ENCODE assay signal across 9 cellular contexts in genomic region chr16:30009990-30010816, GRCh38. TPM values are rescaled to one million over a fixed set of nuclear protein-coding genes. Genes with fewer than 3 reads are reported as not detected.
A peak's percentile ranks its signal among the peaks of the same experiment; 100 is the strongest.
DNase-seq lines count a peak whose midpoint lies in the region; ATAC-seq, FAIRE-seq and TF ChIP-seq lines count a peak whose summit lies in the region.
"Had no signal": no experiment of that assay in that cellular context is flagged by ENCODE, and none has a peak within 500 bp of the region (broad histone marks: within the 10 kb centered on the region; RNA-seq: fewer than 3 reads in every experiment).

No MANE protein-coding gene starts in this region.

- H3K4me1 ChIP-seq in kidney (ENCODE audit: control insufficient read depth in 1 of 2, insufficient read depth in 1 of 2, low read depth in 1 of 2, low read length in 2 of 2) (peaks cover 0 to 4% of the 10 kb centered on the region in 2 donors), tibial nerve (peaks cover 0 to 33% (median 12%) of the 10 kb centered on the region in 4 donors)

- no peak overlapping the region for H3K27ac ChIP-seq in kidney (ENCODE audit: low read depth in 2 of 2, low read length in 2 of 2)
- no peak overlapping the region for H3K27ac ChIP-seq in tibial nerve

- no peak for TF ChIP-seq EP300 in tibial nerve (IDR thresholded peaks at IDR 0.05)

- ATAC-seq in activated CD8-positive, alpha-beta T cell treated with anti-CD3 and anti-CD28 coated beads, Interleukin-2, amount 10 ng/mL, durations not matched to agents 7 days and 5 days: peak; percentile 22
- no peak for ATAC-seq in HG03135 (IDR thresholded peaks at IDR 0.05; ENCODE audit: unreplicated experiment)

- H3K9me3 Mint-ChIP-seq in activated naive CD4-positive, alpha-beta T cell treated with anti-CD3 and anti-CD28 coated beads for 36 hours: no peaks in the 10 kb centered on the region
- H3K9me3 Mint-ChIP-seq in activated CD8-positive, alpha-beta T cell treated with anti-CD3 and anti-CD28 coated beads, Interleukin-2, amount 10 ng/mL, durations not matched to agents 7 days and 5 days (ENCODE audit: insufficient read depth): no peaks in the 10 kb centered on the region

- peaks cover 7% of the 10 kb centered on the region for H3K4me1 Mint-ChIP-seq in activated naive CD4-positive, alpha-beta T cell treated with anti-CD3 and anti-CD28 coated beads for 36 hours (ENCODE audit: low read depth)
- peaks cover 11% of the 10 kb centered on the region for H3K4me1 Mint-ChIP-seq in activated CD8-positive, alpha-beta T cell treated with anti-CD3 and anti-CD28 coated beads, Interleukin-2, amount 10 ng/mL, durations not matched to agents 7 days and 5 days (ENCODE audit: low read depth)

- FAIRE-seq in kidney (lab: Jason Lieb, UNC): no peak

- no peaks in the 10 kb centered on the region for H3K36me3 ChIP-seq in kidney (ENCODE audit: control insufficient read depth in 1 of 2, insufficient read depth in 2 of 2, low read length in 2 of 2)
- H3K36me3 ChIP-seq in tibial nerve: peaks cover 0 to 16% (median 0%) of the 10 kb centered on the region in 3 donors

- no peak overlapping the region for H3K9ac ChIP-seq in kidney (ENCODE audit: low read length in 2 of 2)

- H3K4me3 ChIP-seq in kidney (ENCODE audit: low read length in 2 of 2) (no peak overlapping the region), tibial nerve (peak overlapping the region in 3 of 4 donors; percentile 29 to 47 (median 35))

- CTCF ChIA-PET in activated naive CD4-positive, alpha-beta T cell treated with anti-CD3 and anti-CD28 coated beads for 36 hours (lab: Charles Lee): no interaction called here
- CTCF ChIA-PET in activated CD8-positive, alpha-beta T cell treated with anti-CD3 and anti-CD28 coated beads, Interleukin-2, amount 10 ng/mL, durations not matched to agents 7 days and 5 days (lab: Charles Lee): interaction anchor here (1.4 kb wide), 1 partner anchor 308 kb away, joined by 3 read pairs; no protein-coding TSS in a partner anchor

- intact Hi-C loops in activated naive CD4-positive, alpha-beta T cell treated with anti-CD3 and anti-CD28 coated beads for 36 hours (cut with micrococcal nuclease): loop anchor here (1.0 to 5.0 kb wide), 2 partner anchors 22 to 38 kb away; partner anchors contain the start of gene TAOK2
- intact Hi-C loops in kidney (cut with DNase I): no loop called here

- no peak for DNase-seq in activated naive CD4-positive, alpha-beta T cell treated with anti-CD3 and anti-CD28 coated beads for 36 hours
- DNase-seq in activated naive CD4-positive, alpha-beta T cell treated with anti-CD3 and anti-CD28 coated beads, Interleukin-2, amount 50 U/mL, for 16 hours: no peak
- DNase-seq in activated CD8-positive, alpha-beta T cell treated with anti-CD3 and anti-CD28 coated beads, Interleukin-2, amount 10 ng/mL, durations not matched to agents 7 days and 5 days: no peak
- DNase-seq in kidney (peak; percentile 66), tibial nerve (ENCODE audit: low spot score in 2 of 2) (no peak), NCI-H128 (lab: John Stamatoyannopoulos, UW; ENCODE audit: unreplicated experiment) (no peak), OCI-M2 (lab: John Stamatoyannopoulos, UW; ENCODE audit: unreplicated experiment) (no peak)
- DNase-seq: NCI-H2029 treated with DMSO at 0.1 percent for 48 hours had no signal

- H3K9me3 ChIP-seq in kidney (ENCODE audit: control insufficient read depth in 1 of 2, low read length in 2 of 2) (no peaks in the 10 kb centered on the region), tibial nerve (no peaks in the 10 kb centered on the region)

- H3K27ac Mint-ChIP-seq in activated naive CD4-positive, alpha-beta T cell treated with anti-CD3 and anti-CD28 coated beads for 36 hours: no peak overlapping the region
- H3K27ac Mint-ChIP-seq in activated CD8-positive, alpha-beta T cell treated with anti-CD3 and anti-CD28 coated beads, Interleukin-2, amount 10 ng/mL, durations not matched to agents 7 days and 5 days: no peak overlapping the region

- no peak for TF ChIP-seq POLR2A in tibial nerve (IDR thresholded peaks at IDR 0.05)

- peaks cover 18% of the 10 kb centered on the region for H3K27me3 Mint-ChIP-seq in activated naive CD4-positive, alpha-beta T cell treated with anti-CD3 and anti-CD28 coated beads for 36 hours (ENCODE audit: low read depth)
- peaks cover 27% of the 10 kb centered on the region for H3K27me3 Mint-ChIP-seq in activated CD8-positive, alpha-beta T cell treated with anti-CD3 and anti-CD28 coated beads, Interleukin-2, amount 10 ng/mL, durations not matched to agents 7 days and 5 days (ENCODE audit: low read depth)

- 12 to 16% methylated on average over 16 to 21 of the region's 31 CpGs for WGBS in tibial nerve, 2 donors

- peak overlapping the region; percentile 60 for H3K4me3 Mint-ChIP-seq in activated naive CD4-positive, alpha-beta T cell treated with anti-CD3 and anti-CD28 coated beads for 36 hours
- peak overlapping the region; percentile 56 for H3K4me3 Mint-ChIP-seq in activated CD8-positive, alpha-beta T cell treated with anti-CD3 and anti-CD28 coated beads, Interleukin-2, amount 10 ng/mL, durations not matched to agents 7 days and 5 days

- TF ChIP-seq CTCF in kidney (IDR thresholded peaks at IDR 0.05; ENCODE audit: borderline replicate concordance, extremely low read depth, insufficient read depth) (no peak), tibial nerve (IDR thresholded peaks at IDR 0.05) (no peak)

- H3K27me3 ChIP-seq in tibial nerve: peaks cover 0 to 41% of the 10 kb centered on the region in 2 donors

- POLR2A ChIA-PET in activated CD8-positive, alpha-beta T cell treated with anti-CD3 and anti-CD28 coated beads, Interleukin-2, amount 10 ng/mL, durations not matched to agents 7 days and 5 days (lab: Charles Lee): interaction anchor here (0.6 kb wide), 1 partner anchor 1178 kb away, joined by 3 read pairs; no protein-coding TSS in a partner anchor

- no peaks in the 10 kb centered on the region for H3K36me3 Mint-ChIP-seq in activated naive CD4-positive, alpha-beta T cell treated with anti-CD3 and anti-CD28 coated beads for 36 hours (ENCODE audit: low read depth)
- H3K36me3 Mint-ChIP-seq in activated CD8-positive, alpha-beta T cell treated with anti-CD3 and anti-CD28 coated beads, Interleukin-2, amount 10 ng/mL, durations not matched to agents 7 days and 5 days (ENCODE audit: low read depth): peaks cover 4% of the 10 kb centered on the region

RNA-seq across cellular contexts. Expression of gene DOC2A, which starts 0.6 kb away (rescaled TPM):
- total RNA-seq in activated naive CD4-positive, alpha-beta T cell treated with anti-CD3 and anti-CD28 coated beads for 36 hours: under 1 TPM; 0.64 to 0.86 TPM
- under 1 TPM in 1 of 2 experiments, not detected in 1; 0.34 TPM for total RNA-seq in activated CD8-positive, alpha-beta T cell treated with anti-CD3 and anti-CD28 coated beads, Interleukin-2, amount 10 ng/mL, durations not matched to agents 7 days and 5 days
- total RNA-seq in kidney (1.9 TPM), tibial nerve (1 to 10 TPM in 2 of 4 donors, under 1 TPM in 2; 0.44 to 4.2 (median 1.7) TPM)
- polyA plus RNA-seq in kidney (ENCODE audit: insufficient read depth, low read depth, low replicate concordance): 3.5 TPM

RNA-seq across cellular contexts. Expression of gene C16orf92, which starts 12.8 kb away (rescaled TPM):
- not detected for total RNA-seq in activated naive CD4-positive, alpha-beta T cell treated with anti-CD3 and anti-CD28 coated beads for 36 hours
- total RNA-seq in activated CD8-positive, alpha-beta T cell treated with anti-CD3 and anti-CD28 coated beads, Interleukin-2, amount 10 ng/mL, durations not matched to agents 7 days and 5 days: not detected
- not detected for total RNA-seq in kidney
- not detected for polyA plus RNA-seq in kidney (ENCODE audit: insufficient read depth, low read depth, low replicate concordance)
- total RNA-seq in tibial nerve: not detected

RNA-seq across cellular contexts. Expression of gene INO80E, which starts 14.2 kb away (rescaled TPM):
- total RNA-seq in activated naive CD4-positive, alpha-beta T cell treated with anti-CD3 and anti-CD28 coated beads for 36 hours: 10 to 100 TPM; 62.0 to 65.4 TPM
- total RNA-seq in activated CD8-positive, alpha-beta T cell treated with anti-CD3 and anti-CD28 coated beads, Interleukin-2, amount 10 ng/mL, durations not matched to agents 7 days and 5 days: 100 to 1,000 TPM; 104 to 117 TPM
- total RNA-seq in kidney: 74.1 TPM
- polyA plus RNA-seq in kidney (ENCODE audit: insufficient read depth, low read depth, low replicate concordance): 52.7 TPM
- total RNA-seq in tibial nerve: 10 to 100 TPM; 36.6 to 60.4 (median 51.6) TPM

RNA-seq across cellular contexts. Expression of gene HIRIP3, which starts 14.8 kb away (rescaled TPM):
- 10 to 100 TPM; 40.8 to 43.9 TPM for total RNA-seq in activated naive CD4-positive, alpha-beta T cell treated with anti-CD3 and anti-CD28 coated beads for 36 hours
- total RNA-seq in activated CD8-positive, alpha-beta T cell treated with anti-CD3 and anti-CD28 coated beads, Interleukin-2, amount 10 ng/mL, durations not matched to agents 7 days and 5 days: 10 to 100 TPM; 46.4 to 47.3 TPM
- total RNA-seq in kidney (16.0 TPM), tibial nerve (10 to 100 TPM; 12.6 to 26.7 (median 22.6) TPM)
- 18.7 TPM for polyA plus RNA-seq in kidney (ENCODE audit: insufficient read depth, low read depth, low replicate concordance)

RNA-seq across cellular contexts. Expression of gene TLCD3B, which starts 20.9 kb away (rescaled TPM):
- 1 to 10 TPM; 4.6 to 6.1 TPM for total RNA-seq in activated naive CD4-positive, alpha-beta T cell treated with anti-CD3 and anti-CD28 coated beads for 36 hours
- 1 to 10 TPM; 4.6 TPM for total RNA-seq in activated CD8-positive, alpha-beta T cell treated with anti-CD3 and anti-CD28 coated beads, Interleukin-2, amount 10 ng/mL, durations not matched to agents 7 days and 5 days
- not detected for total RNA-seq in kidney
- polyA plus RNA-seq in kidney (ENCODE audit: insufficient read depth, low read depth, low replicate concordance): not detected
- total RNA-seq in tibial nerve: not detected

Comparison
In these comparisons a context has a peak if more than half of its experiments do, and no peak if none do; other contexts are left out.
1. H3K4me3 ChIP-seq: peak in tibial nerve (3 of 4); none in kidney (0 of 2).